19 cellular contexts compared by ENCODE assay signal in genomic region chr9:18385676-18386075, GRCh38.
"Had no signal": no experiment of that assay in that cellular context is flagged by ENCODE, and none has a peak within 500 bp of the region (broad histone marks: within the 10 kb centered on the region; RNA-seq: fewer than 3 reads in every experiment).

No MANE protein-coding gene starts in this region.

- DNase-seq: activated CD4-positive, alpha-beta T cell treated with anti-CD3 and anti-CD28 coated beads, Interleukin-2, amount 50 U/mL, for 4 hours; activated CD4-positive, CD25-positive, alpha-beta regulatory T cell treated with anti-CD3 and anti-CD28 coated beads, Interleukin-2, amount 50 U/mL, for 72 hours; activated CD8-positive, alpha-beta memory T cell treated with anti-CD3 and anti-CD28 coated beads, Interleukin-2, amount 10 ng/mL, durations not matched to agents 7 days and 5 days; activated naive CD4-positive, alpha-beta T cell treated with anti-CD3 and anti-CD28 coated beads for 36 hours; activated T-cell treated with anti-CD3 and anti-CD28 coated beads, Interleukin-2, amount 50 U/mL, for 1 hour; dermis blood vessel endothelial cell; effector memory CD8-positive, alpha-beta T cell; left ventricle myocardium inferior; naive B cell; ovary; stimulated activated CD4-positive, alpha-beta T cell treated with anti-CD3 and anti-CD28 coated beads, Interleukin-12 subunit alpha, Interleukin-12 subunit beta, amount 100 ng/mL, for 4 hours; stimulated activated CD4-positive, alpha-beta T cell treated with anti-CD3 and anti-CD28 coated beads, Interleukin-2, amount 100 ng/mL, for 24 hours; T-helper 9 cell; thyroid gland had no signal

- H2AFZ ChIP-seq: neural progenitor cell had no signal

- H3K4me2 ChIP-seq: neural progenitor cell had no signal

- H3K27me3 ChIP-seq: ascending aorta, neural progenitor cell, ovary, thyroid gland had no signal

- H3K9me3 ChIP-seq: ascending aorta, left ventricle myocardium inferior, ovary, thyroid gland had no signal

- H3K27ac ChIP-seq: ascending aorta, left ventricle myocardium inferior, neural progenitor cell, ovary, thyroid gland had no signal

- H3K36me3 Mint-ChIP-seq: activated CD8-positive, alpha-beta memory T cell treated with anti-CD3 and anti-CD28 coated beads, Interleukin-2, amount 10 ng/mL, durations not matched to agents 7 days and 5 days; naive B cell; neural progenitor cell; stimulated activated effector memory CD8-positive, alpha-beta T cell treated with anti-CD3 and anti-CD28 coated beads, Interleukin-12 subunit alpha, Interleukin-12 subunit beta, amount 100 ng/mL, for 72 hours had no signal

- H3K4me1 Mint-ChIP-seq: activated CD8-positive, alpha-beta memory T cell treated with anti-CD3 and anti-CD28 coated beads, Interleukin-2, amount 10 ng/mL, durations not matched to agents 7 days and 5 days; naive B cell; neural progenitor cell; stimulated activated effector memory CD8-positive, alpha-beta T cell treated with anti-CD3 and anti-CD28 coated beads, Interleukin-12 subunit alpha, Interleukin-12 subunit beta, amount 100 ng/mL, for 72 hours had no signal

- H3K36me3 ChIP-seq: ascending aorta, left ventricle myocardium inferior, neural progenitor cell, ovary, thyroid gland had no signal

- H3K4me1 ChIP-seq: neural progenitor cell had no signal

- H3K4me3 Mint-ChIP-seq: activated CD8-positive, alpha-beta memory T cell treated with anti-CD3 and anti-CD28 coated beads, Interleukin-2, amount 10 ng/mL, durations not matched to agents 7 days and 5 days; activated naive CD4-positive, alpha-beta T cell treated with anti-CD3 and anti-CD28 coated beads for 36 hours; effector memory CD8-positive, alpha-beta T cell; naive B cell; neural progenitor cell; stimulated activated effector memory CD8-positive, alpha-beta T cell treated with anti-CD3 and anti-CD28 coated beads, Interleukin-12 subunit alpha, Interleukin-12 subunit beta, amount 100 ng/mL, for 72 hours had no signal

- ATAC-seq: activated CD8-positive, alpha-beta memory T cell treated with anti-CD3 and anti-CD28 coated beads, Interleukin-2, amount 10 ng/mL, durations not matched to agents 7 days and 5 days; effector memory CD8-positive, alpha-beta T cell; sciatic nerve; stimulated activated effector memory CD8-positive, alpha-beta T cell treated with anti-CD3 and anti-CD28 coated beads, Interleukin-12 subunit alpha, Interleukin-12 subunit beta, amount 100 ng/mL, for 72 hours had no signal

- H3K9ac ChIP-seq: neural progenitor cell had no signal

- H3K27me3 Mint-ChIP-seq: activated CD8-positive, alpha-beta memory T cell treated with anti-CD3 and anti-CD28 coated beads, Interleukin-2, amount 10 ng/mL, durations not matched to agents 7 days and 5 days; effector memory CD8-positive, alpha-beta T cell; naive B cell had no signal

- H3K27ac Mint-ChIP-seq: activated CD8-positive, alpha-beta memory T cell treated with anti-CD3 and anti-CD28 coated beads, Interleukin-2, amount 10 ng/mL, durations not matched to agents 7 days and 5 days; activated naive CD4-positive, alpha-beta T cell treated with anti-CD3 and anti-CD28 coated beads for 36 hours; activated T-helper 2 cell treated with anti-CD3 and anti-CD28 coated beads, Interferon-gamma antibody, Interleukin-2, Interleukin-4, amounts not matched to agents 10 μg/mL and 5 μg/mL and 100 μg/mL, durations not matched to agents 14 hours and 24 hours and 36 hours; effector memory CD8-positive, alpha-beta T cell; naive B cell; neural progenitor cell; stimulated activated effector memory CD8-positive, alpha-beta T cell treated with anti-CD3 and anti-CD28 coated beads, Interleukin-12 subunit alpha, Interleukin-12 subunit beta, amount 100 ng/mL, for 72 hours had no signal

- H3K4me3 ChIP-seq: ascending aorta, left ventricle myocardium inferior, neural progenitor cell, ovary, thyroid gland had no signal

- H3K9me3 Mint-ChIP-seq: activated naive CD4-positive, alpha-beta T cell treated with anti-CD3 and anti-CD28 coated beads for 36 hours; activated T-helper 2 cell treated with anti-CD3 and anti-CD28 coated beads, Interferon-gamma antibody, Interleukin-2, Interleukin-4, amounts not matched to agents 10 μg/mL and 5 μg/mL and 100 μg/mL, durations not matched to agents 14 hours and 24 hours and 36 hours; neural progenitor cell; stimulated activated effector memory CD8-positive, alpha-beta T cell treated with anti-CD3 and anti-CD28 coated beads, Interleukin-12 subunit alpha, Interleukin-12 subunit beta, amount 100 ng/mL, for 72 hours had no signal
